In genomic region chrX:17023670-17024069, GRCh38 we compare ENCODE assay signal across 24 cellular contexts.
"Had no signal": no experiment of that assay in that cellular context is flagged by ENCODE, and none has a peak within 500 bp of the region (broad histone marks: within the 10 kb centered on the region; RNA-seq: fewer than 3 reads in every experiment).

No MANE protein-coding gene starts in this region.

- ATAC-seq: HepG2, Panc1 had no signal

- H3K36me3 ChIP-seq: MG63 had no signal

- H3K27me3 ChIP-seq: MG63 had no signal

- H3K9me3 ChIP-seq: MG63, SK-N-SH had no signal

- H3K27ac ChIP-seq: RWPE1 had no signal

- DNase-seq: IMR-90, Karpas-422, KG1, MG63, NCI-H1092, NCI-H1105 treated with DMSO at 0.1 percent for 48 hours, NCI-H1417 treated with DMSO at 0.1 percent for 48 hours, NCI-H146, NCI-H1694 treated with DMSO at 0.1 percent for 48 hours, NCI-H1930, NCI-H2081, NCI-H2107, NCI-H2171, NCI-H226, NCI-H446, NCI-H510A, NCI-H524 treated with DMSO at 0.1 percent for 48 hours, NCI-H69, NCI-H774, SHP77, SK-N-SH had no signal

- H3K4me3 ChIP-seq: MG63 had no signal
